ENCODE assay signal across 1 cellular context in genomic region chrX:73922856-73923429, GRCh38.
TF ChIP-seq lines count a peak whose summit lies in the region.

No MANE protein-coding gene starts in this region.

TF ChIP-seq in HepG2, 621 proteins besides CTCF, POLR2A, EP300 and RAD21 (continued from another document):
- no peak for TF ChIP-seq ETS1 (CRISPR knock-in tag; IDR thresholded peaks at IDR 0.05)
- TF ChIP-seq ZFP91 (CRISPR knock-in tag; IDR thresholded peaks at IDR 0.05; ENCODE audit: borderline replicate concordance): no peak
